Comparison of ENCODE assay signal across 20 cellular contexts in genomic region chr3:61573441-61573840, GRCh38.
"Had no signal": no experiment of that assay in that cellular context is flagged by ENCODE, and none has a peak within 500 bp of the region (broad histone marks: within the 10 kb centered on the region; RNA-seq: fewer than 3 reads in every experiment).

No MANE protein-coding gene starts in this region.

- H3K4me1 Mint-ChIP-seq: activated naive CD4-positive, alpha-beta T cell treated with anti-CD3 and anti-CD28 coated beads, Interleukin-2, amount 10 ng/mL, durations not matched to agents 7 days and 5 days; T-helper 17 cell had no signal

- H3K36me3 ChIP-seq: ovary, prostate gland, upper lobe of right lung had no signal

- H3K27ac ChIP-seq: ovary, prostate gland, upper lobe of right lung had no signal

- ATAC-seq: esophagus mucosa; left ventricle myocardium superior; natural killer cell treated with Interleukin-12 subunit alpha and Interleukin-12 subunit beta and Interleukin-15 and Interleukin-18, amount 100 ng/mL, for 72 hours; T-helper 17 cell; upper lobe of right lung had no signal

- H3K4me3 Mint-ChIP-seq: activated CD4-positive, alpha-beta memory T cell treated with anti-CD3 and anti-CD28 coated beads for 36 hours; activated naive CD4-positive, alpha-beta T cell treated with anti-CD3 and anti-CD28 coated beads, Interleukin-2, amount 10 ng/mL, durations not matched to agents 7 days and 5 days; immature natural killer cell; natural killer cell treated with Interleukin-12 subunit alpha and Interleukin-12 subunit beta and Interleukin-15 and Interleukin-18, amount 100 ng/mL, for 72 hours; T-helper 17 cell had no signal

- H3K36me3 Mint-ChIP-seq: activated CD4-positive, alpha-beta memory T cell treated with anti-CD3 and anti-CD28 coated beads for 36 hours; activated naive CD4-positive, alpha-beta T cell treated with anti-CD3 and anti-CD28 coated beads, Interleukin-2, amount 10 ng/mL, durations not matched to agents 7 days and 5 days; immature natural killer cell; natural killer cell treated with Interleukin-12 subunit alpha and Interleukin-12 subunit beta and Interleukin-15 and Interleukin-18, amount 100 ng/mL, for 72 hours had no signal

- H3K9me3 Mint-ChIP-seq: activated CD4-positive, alpha-beta memory T cell treated with anti-CD3 and anti-CD28 coated beads for 36 hours; activated naive CD4-positive, alpha-beta T cell treated with anti-CD3 and anti-CD28 coated beads, Interleukin-2, amount 10 ng/mL, durations not matched to agents 7 days and 5 days had no signal

- H3K9me3 ChIP-seq: ovary, prostate gland, upper lobe of right lung had no signal

- H3K27ac Mint-ChIP-seq: activated CD4-positive, alpha-beta memory T cell treated with anti-CD3 and anti-CD28 coated beads for 36 hours; activated naive CD4-positive, alpha-beta T cell treated with anti-CD3 and anti-CD28 coated beads, Interleukin-2, amount 10 ng/mL, durations not matched to agents 7 days and 5 days; immature natural killer cell; natural killer cell treated with Interleukin-12 subunit alpha and Interleukin-12 subunit beta and Interleukin-15 and Interleukin-18, amount 100 ng/mL, for 72 hours; T-helper 17 cell had no signal

- H3K27me3 ChIP-seq: ovary, upper lobe of right lung had no signal

- H3K27me3 Mint-ChIP-seq: activated CD4-positive, alpha-beta memory T cell treated with anti-CD3 and anti-CD28 coated beads for 36 hours; natural killer cell treated with Interleukin-12 subunit alpha and Interleukin-12 subunit beta and Interleukin-15 and Interleukin-18, amount 100 ng/mL, for 72 hours; T-helper 17 cell had no signal

- H3K4me3 ChIP-seq: ovary, prostate gland, upper lobe of right lung had no signal

- DNase-seq: activated CD4-positive, alpha-beta memory T cell treated with anti-CD3 and anti-CD28 coated beads for 36 hours; activated CD4-positive, alpha-beta T cell treated with anti-CD3 and anti-CD28 coated beads for 48 hours; activated effector memory CD4-positive, alpha-beta T cell treated with anti-CD3 and anti-CD28 coated beads, Interleukin-2, amount 50 U/mL, for 16 hours; activated naive CD4-positive, alpha-beta T cell treated with anti-CD3 and anti-CD28 coated beads, Interleukin-2, amount 10 ng/mL, durations not matched to agents 7 days and 5 days; activated T-cell treated with anti-CD3 and anti-CD28 coated beads, Interleukin-2, amount 50 U/mL, for 48 hours; amygdala; effector memory CD4-positive, alpha-beta T cell; immature natural killer cell; kidney glomerular epithelial cell; left ventricle myocardium superior; midbrain; ovary; stimulated activated CD4-positive, alpha-beta T cell treated with anti-CD3 and anti-CD28 coated beads, Interleukin-4, amount 100 ng/mL, for 24 hours; stimulated activated naive CD4-positive, alpha-beta T cell treated with Interleukin-2 at 50 U/mL for 16 hours; SW 1271; T-helper 17 cell; upper lobe of right lung had no signal
